In the genomic region with DNA sequence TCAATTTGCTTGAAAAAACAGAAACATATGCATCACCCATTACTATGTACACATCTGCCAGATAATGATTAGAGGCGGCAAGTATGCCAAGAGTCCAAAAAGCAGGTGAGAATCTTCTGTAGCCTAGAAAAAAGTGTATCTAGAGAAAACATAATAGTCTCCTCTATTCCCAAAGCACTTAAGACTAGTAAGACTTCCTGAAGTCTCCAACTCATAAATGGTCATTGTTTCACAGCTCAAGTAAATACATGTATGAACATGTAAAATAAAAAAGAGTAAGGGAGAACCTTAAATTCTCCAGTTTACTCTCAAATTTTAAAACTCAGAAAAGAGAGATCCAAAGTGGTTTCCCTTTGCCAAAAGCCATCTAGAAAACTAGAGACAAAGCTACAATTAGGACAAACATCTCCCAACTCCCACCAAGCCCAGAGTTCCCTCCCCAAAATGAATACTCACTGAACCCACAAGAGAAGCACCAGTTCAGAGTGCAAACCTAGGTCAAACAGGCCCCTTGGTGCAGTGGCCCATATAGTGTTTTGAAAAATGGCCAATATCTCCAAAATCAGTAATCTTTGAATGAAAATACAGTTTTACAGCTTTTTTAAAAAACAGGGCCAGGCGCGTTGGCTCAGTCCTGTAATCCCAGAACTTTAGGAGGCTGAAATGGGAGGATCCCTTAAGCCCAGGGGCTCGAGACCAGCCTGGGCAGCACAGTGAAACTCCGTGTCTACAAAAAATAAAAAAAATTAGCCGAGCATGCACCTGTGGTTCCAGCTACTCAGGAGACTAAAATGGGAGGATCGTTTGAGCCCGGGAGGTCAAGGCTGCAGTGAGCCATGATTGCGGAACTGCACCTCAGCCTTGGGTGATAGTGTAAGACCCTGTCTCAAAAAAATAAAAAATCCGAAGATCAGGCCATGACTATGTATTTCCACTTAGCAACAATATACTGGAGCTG, we compare ENCODE assay signal across 1 cellular context.
A peak's percentile ranks its signal among the peaks of the same experiment; 100 is the strongest.
TF ChIP-seq lines count a peak whose summit lies in the region.

No MANE protein-coding gene starts in this region.

TF ChIP-seq in HepG2, 621 proteins besides CTCF, POLR2A, EP300 and RAD21:
- TF ChIP-seq, protein P1, sequence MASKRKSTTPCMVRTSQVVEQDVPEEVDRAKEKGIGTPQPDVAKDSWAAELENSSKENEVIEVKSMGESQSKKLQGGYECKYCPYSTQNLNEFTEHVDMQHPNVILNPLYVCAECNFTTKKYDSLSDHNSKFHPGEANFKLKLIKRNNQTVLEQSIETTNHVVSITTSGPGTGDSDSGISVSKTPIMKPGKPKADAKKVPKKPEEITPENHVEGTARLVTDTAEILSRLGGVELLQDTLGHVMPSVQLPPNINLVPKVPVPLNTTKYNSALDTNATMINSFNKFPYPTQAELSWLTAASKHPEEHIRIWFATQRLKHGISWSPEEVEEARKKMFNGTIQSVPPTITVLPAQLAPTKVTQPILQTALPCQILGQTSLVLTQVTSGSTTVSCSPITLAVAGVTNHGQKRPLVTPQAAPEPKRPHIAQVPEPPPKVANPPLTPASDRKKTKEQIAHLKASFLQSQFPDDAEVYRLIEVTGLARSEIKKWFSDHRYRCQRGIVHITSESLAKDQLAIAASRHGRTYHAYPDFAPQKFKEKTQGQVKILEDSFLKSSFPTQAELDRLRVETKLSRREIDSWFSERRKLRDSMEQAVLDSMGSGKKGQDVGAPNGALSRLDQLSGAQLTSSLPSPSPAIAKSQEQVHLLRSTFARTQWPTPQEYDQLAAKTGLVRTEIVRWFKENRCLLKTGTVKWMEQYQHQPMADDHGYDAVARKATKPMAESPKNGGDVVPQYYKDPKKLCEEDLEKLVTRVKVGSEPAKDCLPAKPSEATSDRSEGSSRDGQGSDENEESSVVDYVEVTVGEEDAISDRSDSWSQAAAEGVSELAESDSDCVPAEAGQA (IDR thresholded peaks at IDR 0.05; ENCODE audit: low read depth): no peak
- TF ChIP-seq, protein P1 (CRISPR knock-in tag; IDR thresholded peaks at IDR 0.05; ENCODE audit: borderline replicate concordance): no peak
- TF ChIP-seq ZNF121 (CRISPR knock-in tag; IDR thresholded peaks at IDR 0.05) (peak; percentile 90), ZNF362 (CRISPR knock-in tag; IDR thresholded peaks at IDR 0.05; ENCODE audit: borderline replicate concordance) (peak; percentile 83; the same call in 1 of the 2 replicates), HDAC2 (CRISPR knock-in tag; IDR thresholded peaks at IDR 0.05) (0 out of 2 replicates have a peak, but pooled peaks have one; percentile 15), ETV6 (CRISPR knock-in tag; conservative IDR thresholded peaks at IDR 0.05) (no peak), RARA (CRISPR knock-in tag; IDR thresholded peaks at IDR 0.05) (peak; percentile 59), CEBPG (CRISPR knock-in tag; IDR thresholded peaks at IDR 0.05) (peak; percentile 42; the same call in 1 of the 2 replicates), ASH2L (IDR thresholded peaks at IDR 0.05; ENCODE audit: insufficient read length, low read depth, low read length) (no peak), ZEB1 (IDR thresholded peaks at IDR 0.05; ENCODE audit: insufficient replicate concordance, low read depth) (peak; percentile 42), JUND (CRISPR knock-in tag; IDR thresholded peaks at IDR 0.05) (no peak), ZMYM3 (CRISPR knock-in tag; IDR thresholded peaks at IDR 0.05) (0 out of 2 replicates have a peak, but pooled peaks have one; percentile 41), ZBTB7B (CRISPR knock-in tag; IDR thresholded peaks at IDR 0.05) (peak; percentile 51; the same call in 1 of the 2 replicates), GATAD2A (CRISPR knock-in tag; IDR thresholded peaks at IDR 0.05) (peak; percentile 20; the same call in 1 of the 2 replicates), SIX1 (CRISPR knock-in tag; IDR thresholded peaks at IDR 0.05; ENCODE audit: borderline replicate concordance) (0 out of 2 replicates have a peak, but pooled peaks have one; percentile 26), KLF16 (CRISPR knock-in tag; IDR thresholded peaks at IDR 0.05) (peak in 1 of 2 experiments; percentile 29; a peak in 1 of 4 replicates), PAX8 (CRISPR knock-in tag; IDR thresholded peaks at IDR 0.05; ENCODE audit: borderline replicate concordance) (no peak), NCOA2 (CRISPR knock-in tag; IDR thresholded peaks at IDR 0.05) (0 out of 2 replicates have a peak, but pooled peaks have one; percentile 37), PPARG (CRISPR knock-in tag; conservative IDR thresholded peaks at IDR 0.05) (0 out of 2 replicates have a peak, but pooled peaks have one; percentile 13), LCORL (IDR thresholded peaks at IDR 0.05) (no peak), LCORL (CRISPR knock-in tag; IDR thresholded peaks at IDR 0.05) (0 out of 2 replicates have a peak, but pooled peaks have one; percentile 10), ZGPAT (CRISPR knock-in tag; IDR thresholded peaks at IDR 0.05) (peak; percentile 33; the same call in 1 of the 2 replicates), REXO4 (CRISPR knock-in tag; IDR thresholded peaks at IDR 0.05; ENCODE audit: borderline replicate concordance) (no peak), RFX5 (IDR thresholded peaks at IDR 0.05; ENCODE audit: low read depth, low read length) (0 out of 2 replicates have a peak, but pooled peaks have one; percentile 26), ZMYM4 (CRISPR knock-in tag; IDR thresholded peaks at IDR 0.05) (peak; percentile 45; the same call in 1 of the 2 replicates), CEBPB (IDR thresholded peaks at IDR 0.05; ENCODE audit: borderline replicate concordance, low read depth, low read length) (0 out of 2 replicates have a peak, but pooled peaks have one; percentile 18), ZSCAN29 (CRISPR knock-in tag; conservative IDR thresholded peaks at IDR 0.05) (0 out of 2 replicates have a peak, but pooled peaks have one; percentile 76), SALL1 (CRISPR knock-in tag; IDR thresholded peaks at IDR 0.05) (0 out of 2 replicates have a peak, but pooled peaks have one; percentile 20), PHF21A (CRISPR knock-in tag; IDR thresholded peaks at IDR 0.05) (0 out of 2 replicates have a peak, but pooled peaks have one; percentile 19), ZKSCAN1 (IDR thresholded peaks at IDR 0.05; ENCODE audit: low read length) (no peak), NR2F6 (IDR thresholded peaks at IDR 0.05) (peak; percentile 51; the same call in 1 of the 2 replicates), NR2F6 (CRISPR knock-in tag; IDR thresholded peaks at IDR 0.05) (peak; percentile 82), SNAPC2 (CRISPR knock-in tag; IDR thresholded peaks at IDR 0.05) (0 out of 2 replicates have a peak, but pooled peaks have one; percentile 37)
- TF ChIP-seq, protein P2, sequence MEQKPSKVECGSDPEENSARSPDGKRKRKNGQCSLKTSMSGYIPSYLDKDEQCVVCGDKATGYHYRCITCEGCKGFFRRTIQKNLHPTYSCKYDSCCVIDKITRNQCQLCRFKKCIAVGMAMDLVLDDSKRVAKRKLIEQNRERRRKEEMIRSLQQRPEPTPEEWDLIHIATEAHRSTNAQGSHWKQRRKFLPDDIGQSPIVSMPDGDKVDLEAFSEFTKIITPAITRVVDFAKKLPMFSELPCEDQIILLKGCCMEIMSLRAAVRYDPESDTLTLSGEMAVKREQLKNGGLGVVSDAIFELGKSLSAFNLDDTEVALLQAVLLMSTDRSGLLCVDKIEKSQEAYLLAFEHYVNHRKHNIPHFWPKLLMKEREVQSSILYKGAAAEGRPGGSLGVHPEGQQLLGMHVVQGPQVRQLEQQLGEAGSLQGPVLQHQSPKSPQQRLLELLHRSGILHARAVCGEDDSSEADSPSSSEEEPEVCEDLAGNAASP (CRISPR knock-in tag; IDR thresholded peaks at IDR 0.05; ENCODE audit: borderline replicate concordance): no peak
- TF ChIP-seq, protein P3, sequence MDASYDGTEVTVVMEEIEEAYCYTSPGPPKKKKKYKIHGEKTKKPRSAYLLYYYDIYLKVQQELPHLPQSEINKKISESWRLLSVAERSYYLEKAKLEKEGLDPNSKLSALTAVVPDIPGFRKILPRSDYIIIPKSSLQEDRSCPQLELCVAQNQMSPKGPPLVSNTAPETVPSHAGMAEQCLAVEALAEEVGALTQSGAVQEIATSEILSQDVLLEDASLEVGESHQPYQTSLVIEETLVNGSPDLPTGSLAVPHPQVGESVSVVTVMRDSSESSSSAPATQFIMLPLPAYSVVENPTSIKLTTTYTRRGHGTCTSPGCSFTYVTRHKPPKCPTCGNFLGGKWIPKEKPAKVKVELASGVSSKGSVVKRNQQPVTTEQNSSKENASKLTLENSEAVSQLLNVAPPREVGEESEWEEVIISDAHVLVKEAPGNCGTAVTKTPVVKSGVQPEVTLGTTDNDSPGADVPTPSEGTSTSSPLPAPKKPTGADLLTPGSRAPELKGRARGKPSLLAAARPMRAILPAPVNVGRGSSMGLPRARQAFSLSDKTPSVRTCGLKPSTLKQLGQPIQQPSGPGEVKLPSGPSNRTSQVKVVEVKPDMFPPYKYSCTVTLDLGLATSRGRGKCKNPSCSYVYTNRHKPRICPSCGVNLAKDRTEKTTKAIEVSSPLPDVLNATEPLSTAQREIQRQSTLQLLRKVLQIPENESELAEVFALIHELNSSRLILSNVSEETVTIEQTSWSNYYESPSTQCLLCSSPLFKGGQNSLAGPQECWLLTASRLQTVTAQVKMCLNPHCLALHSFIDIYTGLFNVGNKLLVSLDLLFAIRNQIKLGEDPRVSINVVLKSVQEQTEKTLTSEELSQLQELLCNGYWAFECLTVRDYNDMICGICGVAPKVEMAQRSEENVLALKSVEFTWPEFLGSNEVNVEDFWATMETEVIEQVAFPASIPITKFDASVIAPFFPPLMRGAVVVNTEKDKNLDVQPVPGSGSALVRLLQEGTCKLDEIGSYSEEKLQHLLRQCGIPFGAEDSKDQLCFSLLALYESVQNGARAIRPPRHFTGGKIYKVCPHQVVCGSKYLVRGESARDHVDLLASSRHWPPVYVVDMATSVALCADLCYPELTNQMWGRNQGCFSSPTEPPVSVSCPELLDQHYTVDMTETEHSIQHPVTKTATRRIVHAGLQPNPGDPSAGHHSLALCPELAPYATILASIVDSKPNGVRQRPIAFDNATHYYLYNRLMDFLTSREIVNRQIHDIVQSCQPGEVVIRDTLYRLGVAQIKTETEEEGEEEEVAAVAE (CRISPR knock-in tag; IDR thresholded peaks at IDR 0.05; ENCODE audit: borderline replicate concordance): 0 out of 2 replicates have a peak, but pooled peaks have one; percentile 20
- TF ChIP-seq, protein P4, sequence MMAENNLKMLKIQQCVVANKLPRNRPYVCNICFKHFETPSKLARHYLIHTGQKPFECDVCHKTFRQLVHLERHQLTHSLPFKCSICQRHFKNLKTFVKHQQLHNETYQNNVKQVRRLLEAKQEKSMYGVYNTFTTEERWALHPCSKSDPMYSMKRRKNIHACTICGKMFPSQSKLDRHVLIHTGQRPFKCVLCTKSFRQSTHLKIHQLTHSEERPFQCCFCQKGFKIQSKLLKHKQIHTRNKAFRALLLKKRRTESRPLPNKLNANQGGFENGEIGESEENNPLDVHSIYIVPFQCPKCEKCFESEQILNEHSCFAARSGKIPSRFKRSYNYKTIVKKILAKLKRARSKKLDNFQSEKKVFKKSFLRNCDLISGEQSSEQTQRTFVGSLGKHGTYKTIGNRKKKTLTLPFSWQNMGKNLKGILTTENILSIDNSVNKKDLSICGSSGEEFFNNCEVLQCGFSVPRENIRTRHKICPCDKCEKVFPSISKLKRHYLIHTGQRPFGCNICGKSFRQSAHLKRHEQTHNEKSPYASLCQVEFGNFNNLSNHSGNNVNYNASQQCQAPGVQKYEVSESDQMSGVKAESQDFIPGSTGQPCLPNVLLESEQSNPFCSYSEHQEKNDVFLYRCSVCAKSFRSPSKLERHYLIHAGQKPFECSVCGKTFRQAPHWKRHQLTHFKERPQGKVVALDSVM (CRISPR knock-in tag; IDR thresholded peaks at IDR 0.05): peak; percentile 87
TF ChIP-seq in HepG2: peak in this region for 25.
